16 cellular contexts compared by ENCODE assay signal in genomic region chr14:105155071-105155651, GRCh38.
"Had no signal": no experiment of that assay in that cellular context is flagged by ENCODE, and none has a peak within 500 bp of the region (broad histone marks: within the 10 kb centered on the region; RNA-seq: fewer than 3 reads in every experiment).

No MANE protein-coding gene starts in this region.

- H3K36me3 ChIP-seq: cardiac muscle cell, colonic mucosa, sigmoid colon had no signal

- H3K9me3 Mint-ChIP-seq: natural killer cell had no signal

- H3K27me3 Mint-ChIP-seq: activated CD8-positive, alpha-beta memory T cell treated with anti-CD3 and anti-CD28 coated beads, Interleukin-2, amount 10 ng/mL, durations not matched to agents 7 days and 5 days; progenitor cell of endocrine pancreas had no signal

- H3K4me3 Mint-ChIP-seq: activated CD8-positive, alpha-beta memory T cell treated with anti-CD3 and anti-CD28 coated beads, Interleukin-2, amount 10 ng/mL, durations not matched to agents 7 days and 5 days; natural killer cell had no signal

- H3K4me3 ChIP-seq: cardiac muscle cell, colonic mucosa, sigmoid colon had no signal

- H3K9me3 ChIP-seq: colonic mucosa, sigmoid colon had no signal

- H3K4me1 Mint-ChIP-seq: activated CD8-positive, alpha-beta memory T cell treated with anti-CD3 and anti-CD28 coated beads, Interleukin-2, amount 10 ng/mL, durations not matched to agents 7 days and 5 days; natural killer cell had no signal

- ATAC-seq: activated CD8-positive, alpha-beta memory T cell treated with anti-CD3 and anti-CD28 coated beads, Interleukin-2, amount 10 ng/mL, durations not matched to agents 7 days and 5 days; natural killer cell had no signal

- H3K27ac ChIP-seq: cardiac muscle cell, colonic mucosa, sigmoid colon had no signal

- H3K4me1 ChIP-seq: colonic mucosa, sigmoid colon had no signal

- DNase-seq: activated CD4-positive, alpha-beta T cell treated with anti-CD3 and anti-CD28 coated beads for 1 hour; activated CD4-positive, alpha-beta T cell treated with anti-CD3 and anti-CD28 coated beads, Interleukin-2, amount 50 U/mL, for 48 hours; activated CD8-positive, alpha-beta memory T cell treated with anti-CD3 and anti-CD28 coated beads, Interleukin-2, amount 10 ng/mL, durations not matched to agents 7 days and 5 days; activated T-cell treated with anti-CD3 and anti-CD28 coated beads, Interleukin-2, amount 50 U/mL, for 48 hours; colonic mucosa; effector CD4-positive, alpha-beta T cell; foreskin melanocyte; natural killer cell; nucleus accumbens; sigmoid colon; stimulated activated CD4-positive, alpha-beta T cell treated with anti-CD3 and anti-CD28 coated beads, Interleukin-12 subunit alpha, Interleukin-12 subunit beta, amount 100 ng/mL, for 4 hours; stimulated activated CD4-positive, alpha-beta T cell treated with anti-CD3 and anti-CD28 coated beads, Interleukin-2, amount 100 ng/mL, for 48 hours; stimulated activated naive CD4-positive, alpha-beta T cell treated with Interleukin-2 at 50 U/mL for 16 hours; trophoblast cell had no signal

- H3K36me3 Mint-ChIP-seq: activated CD8-positive, alpha-beta memory T cell treated with anti-CD3 and anti-CD28 coated beads, Interleukin-2, amount 10 ng/mL, durations not matched to agents 7 days and 5 days; natural killer cell had no signal

- H3K27ac Mint-ChIP-seq: activated CD8-positive, alpha-beta memory T cell treated with anti-CD3 and anti-CD28 coated beads, Interleukin-2, amount 10 ng/mL, durations not matched to agents 7 days and 5 days; natural killer cell; progenitor cell of endocrine pancreas had no signal

- H3K27me3 ChIP-seq: cardiac muscle cell, colonic mucosa, sigmoid colon had no signal
